ENCODE assay signal across 15 cellular contexts in the genomic region with DNA sequence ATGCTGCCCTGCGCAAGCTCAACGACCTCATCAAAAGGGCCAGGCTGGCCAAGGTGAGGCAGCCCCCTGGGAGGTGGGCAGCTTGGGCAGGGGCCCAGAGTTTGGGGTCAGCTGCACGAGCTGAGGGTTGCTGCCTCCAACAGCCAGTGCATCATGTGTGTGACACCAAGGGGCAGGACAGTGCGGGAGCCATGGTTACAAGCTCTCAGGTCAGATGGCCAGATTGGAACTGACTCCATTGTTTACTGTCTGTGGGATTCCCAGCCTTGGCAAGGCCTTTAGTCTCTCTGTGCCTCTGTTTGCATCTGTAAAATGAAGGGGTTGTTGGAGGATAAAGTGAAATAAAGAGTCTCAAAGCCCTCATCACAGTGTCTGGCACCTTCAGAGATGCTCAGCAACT. TPM values are rescaled to one million over a fixed set of nuclear protein-coding genes. Genes with fewer than 3 reads are reported as not detected.
"Had no signal": no experiment of that assay in that cellular context is flagged by ENCODE, and none has a peak within 500 bp of the region (broad histone marks: within the 10 kb centered on the region; RNA-seq: fewer than 3 reads in every experiment).

No MANE protein-coding gene starts in this region.

- H3K4me3 Mint-ChIP-seq: effector memory CD8-positive, alpha-beta T cell; naive thymus-derived CD4-positive, alpha-beta T cell; nephron progenitor cell had no signal

- DNase-seq: effector memory CD8-positive, alpha-beta T cell; gastrocnemius medialis; glutamatergic neuron; kidney; left colon; left ventricle myocardium superior; mesendoderm; naive thymus-derived CD4-positive, alpha-beta T cell; nephron progenitor cell; sigmoid colon; stimulated activated CD4-positive, alpha-beta T cell treated with anti-CD3 and anti-CD28 coated beads, Interleukin-12 subunit alpha, Interleukin-12 subunit beta, amount 100 ng/mL, for 4 hours; stimulated activated naive CD4-positive, alpha-beta T cell treated with Interleukin-2 at 50 U/mL for 16 hours; testis; upper lobe of right lung had no signal

- H3K27me3 Mint-ChIP-seq: effector memory CD8-positive, alpha-beta T cell; naive thymus-derived CD4-positive, alpha-beta T cell had no signal

- ATAC-seq: effector memory CD8-positive, alpha-beta T cell; gastrocnemius medialis; left colon; left ventricle myocardium superior; naive thymus-derived CD4-positive, alpha-beta T cell; upper lobe of right lung had no signal

- H3K27ac Mint-ChIP-seq: effector memory CD8-positive, alpha-beta T cell; nephron progenitor cell had no signal

- H3K9me3 Mint-ChIP-seq: effector memory CD8-positive, alpha-beta T cell; naive thymus-derived CD4-positive, alpha-beta T cell; nephron progenitor cell had no signal

- H3K4me1 Mint-ChIP-seq: naive thymus-derived CD4-positive, alpha-beta T cell had no signal

RNA-seq across cellular contexts. Expression of gene CAPN14, which starts 43.6 kb away (rescaled TPM):
- total RNA-seq: gastrocnemius medialis, tibial nerve had no signal
